In the genomic region with DNA sequence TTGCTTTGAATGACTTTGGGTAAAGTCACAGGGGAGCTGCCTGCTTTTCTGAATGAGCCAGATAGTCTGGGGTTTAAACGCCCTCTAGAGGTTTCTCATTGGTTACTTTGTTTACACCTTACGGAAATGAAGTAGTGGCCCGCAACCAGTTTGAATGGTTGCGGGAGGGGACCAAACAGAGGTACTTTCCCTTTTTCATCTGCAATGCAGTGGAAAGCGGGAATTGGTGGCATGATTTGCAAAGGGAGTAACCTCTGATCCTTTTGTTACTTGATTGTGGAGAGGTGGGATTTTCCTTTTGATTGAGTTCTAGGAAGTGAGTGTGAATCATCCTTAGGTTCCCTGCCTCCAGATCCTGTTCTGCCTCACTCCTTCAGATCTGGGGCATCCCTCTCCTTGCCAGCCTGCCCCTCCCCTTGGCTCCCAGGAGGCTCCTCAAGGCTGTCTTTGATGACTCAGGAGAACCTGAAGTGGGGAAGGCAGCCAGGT, we compare ENCODE assay signal across 8 cellular contexts. TPM values are rescaled to one million over a fixed set of nuclear protein-coding genes. Genes with fewer than 3 reads are reported as not detected.
DNase-seq lines count a peak whose midpoint lies in the region; ATAC-seq, FAIRE-seq and TF ChIP-seq lines count a peak whose summit lies in the region.

No MANE protein-coding gene starts in this region.

- H3K9me3 ChIP-seq in cardiac muscle cell (ENCODE audit: low read depth) (no peaks in the 10 kb centered on the region), right atrium auricular region (peaks cover 0 to 3% of the 10 kb centered on the region in 2 donors), thyroid gland (no peaks in the 10 kb centered on the region)

- FAIRE-seq in HTR-8/SVneo (lab: Jason Lieb, UNC) = no peak

- ATAC-seq in GM21528 (IDR thresholded peaks at IDR 0.05; ENCODE audit: low FRiP score, unreplicated experiment) = peak; percentile 80
- ATAC-seq in activated B cell treated with CpG ODN at 0.5 μM for 24 hours (ENCODE audit: low read depth) = peak; percentile 74
- no peak for ATAC-seq in sciatic nerve

- H3K27me3 ChIP-seq in cardiac muscle cell = no peaks in the 10 kb centered on the region
- no peaks in the 10 kb centered on the region for H3K27me3 ChIP-seq in right atrium auricular region
- no peaks in the 10 kb centered on the region for H3K27me3 ChIP-seq in thyroid gland

- CTCF ChIA-PET in activated B cell treated with CpG ODN at 0.5 μM for 24 hours (lab: Charles Lee) = interaction anchor here (1.1 kb wide), 1 partner anchor 134 kb away, joined by 3 read pairs; no protein-coding TSS in a partner anchor

- H3K4me1 Mint-ChIP-seq in activated B cell treated with CpG ODN at 0.5 μM for 24 hours = peaks cover 24% of the 10 kb centered on the region

- POLR2A ChIA-PET in activated B cell treated with CpG ODN at 0.5 μM for 24 hours (lab: Charles Lee) = no interaction called here

- H3K4me1 ChIP-seq in cardiac muscle cell (ENCODE audit: low read depth) (peaks cover 7% of the 10 kb centered on the region), right atrium auricular region (no peaks in the 10 kb centered on the region), thyroid gland (peaks cover 0 to 4% of the 10 kb centered on the region in 2 donors)

- TF ChIP-seq POLR2A in thyroid gland (IDR thresholded peaks at IDR 0.05) = no peak

- peaks cover 1% of the 10 kb centered on the region for H3K9me3 Mint-ChIP-seq in activated B cell treated with CpG ODN at 0.5 μM for 24 hours

- WGBS in thyroid gland, 2 donors = 6 to 14% methylated on average over 5 of the region's 5 CpGs

- H3K4me3 Mint-ChIP-seq in activated B cell treated with CpG ODN at 0.5 μM for 24 hours = no peak overlapping the region

- TF ChIP-seq CTCF in cardiac muscle cell (IDR thresholded peaks at IDR 0.05; ENCODE audit: low read depth, low read length) (peak; percentile 42), right atrium auricular region (IDR thresholded peaks at IDR 0.05) (peak in 1 of 2 donors; percentile 36), activated B cell treated with CpG ODN at 0.5 μM for 24 hours (IDR thresholded peaks at IDR 0.05) (no peak), thyroid gland (IDR thresholded peaks at IDR 0.05) (peak in 2 of 6 experiments; percentile 8 to 19)

- no peak overlapping the region for H3K27ac ChIP-seq in cardiac muscle cell
- H3K27ac ChIP-seq in right atrium auricular region = no peak overlapping the region
- H3K27ac ChIP-seq in thyroid gland = no peak overlapping the region

- no peak overlapping the region for H3K27ac Mint-ChIP-seq in activated B cell treated with CpG ODN at 0.5 μM for 24 hours

- intact Hi-C loops in activated B cell treated with CpG ODN at 0.5 μM for 24 hours (cut with micrococcal nuclease) (loop anchor here (10.0 kb wide), 1 partner anchor 249 kb away; no protein-coding TSS in a partner anchor), thyroid gland (cut with DNase I) (no loop called here), sciatic nerve (cut with DNase I) (no loop called here)

- no peaks in the 10 kb centered on the region for H3K36me3 ChIP-seq in cardiac muscle cell
- no peaks in the 10 kb centered on the region for H3K36me3 ChIP-seq in right atrium auricular region
- H3K36me3 ChIP-seq in thyroid gland = no peaks in the 10 kb centered on the region

- peaks cover 5% of the 10 kb centered on the region for H3K27me3 Mint-ChIP-seq in activated B cell treated with CpG ODN at 0.5 μM for 24 hours

- no peaks in the 10 kb centered on the region for H3K36me3 Mint-ChIP-seq in activated B cell treated with CpG ODN at 0.5 μM for 24 hours (ENCODE audit: low read depth)

- no peak overlapping the region for H3K4me3 ChIP-seq in cardiac muscle cell
- H3K4me3 ChIP-seq in right atrium auricular region = no peak overlapping the region
- H3K4me3 ChIP-seq in thyroid gland (replicated peaks in 1 of 3) = no peak overlapping the region

- DNase-seq in cardiac muscle cell (ENCODE audit: low read depth in 1 of 2, low spot score in 1 of 2) (peak; percentile 27 to 52), right atrium auricular region (ENCODE audit: low spot score) (no peak), HTR-8/SVneo (ENCODE audit: insufficient read length, low spot score) (peak; percentile 17), activated B cell treated with CpG ODN at 0.5 μM for 24 hours (no peak), inferior parietal cortex (ENCODE audit: extremely low spot score) (peak; percentile 40), thyroid gland (no peak), sciatic nerve (ENCODE audit: low spot score) (no peak)

RNA-seq across cellular contexts. Expression of a gene that starts 15.9 kb away (rescaled TPM):
- total RNA-seq in cardiac muscle cell (1.3 and 1.8 TPM in 2 replicates), right atrium auricular region (not detected), activated B cell treated with CpG ODN at 0.5 μM for 24 hours (not detected in 2 replicates), thyroid gland (not detected), sciatic nerve (not detected)
- 2.1 and 2.9 TPM in 2 replicates for polyA plus RNA-seq in cardiac muscle cell

Comparison
In these comparisons a context has a peak if more than half of its experiments do, and no peak if none do; other contexts are left out.
1. DNase-seq: peak in cardiac muscle cell (2 of 2), HTR-8/SVneo (single experiment) and inferior parietal cortex (single experiment); none in right atrium auricular region (single experiment), activated B cell treated with CpG ODN at 0.5 μM for 24 hours (single experiment), thyroid gland (0 of 2) and sciatic nerve (single experiment).